Comparison of ENCODE assay signal across 1 cellular context in genomic region chr4:163167333-163167626, GRCh38.
TF ChIP-seq lines count a peak whose summit lies in the region.

No MANE protein-coding gene starts in this region.

TF ChIP-seq in GM23338, 12 proteins besides CTCF, POLR2A, EP300 and RAD21 (continued from another document):
- TF ChIP-seq ZNF462 (CRISPR knock-in tag; IDR thresholded peaks at IDR 0.05) (no peak), NANOG (IDR thresholded peaks at IDR 0.05; ENCODE audit: borderline replicate concordance) (no peak), ZNF331 (CRISPR knock-in tag; IDR thresholded peaks at IDR 0.05; ENCODE audit: low read depth) (no peak)
